ENCODE assay signal across 22 cellular contexts in genomic region chr11:73398132-73398526, GRCh38. TPM values are rescaled to one million over a fixed set of nuclear protein-coding genes. Genes with fewer than 3 reads are reported as not detected.
A peak's percentile ranks its signal among the peaks of the same experiment; 100 is the strongest.
DNase-seq lines count a peak whose midpoint lies in the region; ATAC-seq and TF ChIP-seq lines count a peak whose summit lies in the region.
"Had no signal": no experiment of that assay in that cellular context is flagged by ENCODE, and none has a peak within 500 bp of the region (broad histone marks: within the 10 kb centered on the region; RNA-seq: fewer than 3 reads in every experiment).

No MANE protein-coding gene starts in this region.

- H3K27ac ChIP-seq in CD4-positive, alpha-beta T cell (ENCODE audit: low read depth, low read length): no peak overlapping the region
- no peak overlapping the region for H3K27ac ChIP-seq in neural progenitor cell
- H3K27ac ChIP-seq: ovary, right atrium auricular region, SK-N-MC, tibial nerve had no signal

- H3F3A ChIP-seq in neural progenitor cell (ENCODE audit: low read depth): peaks cover 14% of the 10 kb centered on the region

- H3K9me3 ChIP-seq in CD4-positive, alpha-beta T cell (ENCODE audit: control insufficient read depth, low read length): no peaks in the 10 kb centered on the region
- no peaks in the 10 kb centered on the region for H3K9me3 ChIP-seq in neural progenitor cell (ENCODE audit: low read depth)
- H3K9me3 ChIP-seq: ovary, right atrium auricular region, tibial nerve had no signal

- TF ChIP-seq CTCF in CD4-positive, alpha-beta T cell (IDR thresholded peaks at IDR 0.05): no peak
- TF ChIP-seq CTCF in neural progenitor cell (IDR thresholded peaks at IDR 0.05): no peak

- no peak overlapping the region for H3K4me3 Mint-ChIP-seq in CD4-positive, alpha-beta T cell
- H3K4me3 Mint-ChIP-seq in activated T-helper 1 cell treated with anti-CD3 and anti-CD28 coated beads, Interleukin-12 subunit alpha, Interleukin-12 subunit beta, Interleukin-2, Interleukin-4 antibody, amounts not matched to agents 30 ng/mL and 10 ng/mL and 1 ng/mL, durations not matched to agents 14 hours and 24 hours and 36 hours: no peak overlapping the region
- peak overlapping the region; percentile 50 for H3K4me3 Mint-ChIP-seq in neural progenitor cell
- H3K4me3 Mint-ChIP-seq: dendritic cell treated with granulocyte-macrophage colony-stimulating factor and Interleukin-4, amounts not matched to agents 40 ng/mL and 50 ng/mL, for 4 days; stimulated activated naive CD8-positive, alpha-beta T cell treated with anti-CD3 and anti-CD28 coated beads, Interleukin-15, amount 100 ng/mL, for 72 hours had no signal

- H3K27ac Mint-ChIP-seq in CD4-positive, alpha-beta T cell: peak overlapping the region; percentile 64
- H3K27ac Mint-ChIP-seq in activated T-helper 1 cell treated with anti-CD3 and anti-CD28 coated beads, Interleukin-12 subunit alpha, Interleukin-12 subunit beta, Interleukin-2, Interleukin-4 antibody, amounts not matched to agents 30 ng/mL and 10 ng/mL and 1 ng/mL, durations not matched to agents 14 hours and 24 hours and 36 hours: peak overlapping the region; percentile 55
- no peak overlapping the region for H3K27ac Mint-ChIP-seq in neural progenitor cell

- H3K27me3 ChIP-seq in CD4-positive, alpha-beta T cell (ENCODE audit: control insufficient read depth, insufficient read depth, low read length): no peaks in the 10 kb centered on the region
- H3K27me3 ChIP-seq in H7 (ENCODE audit: control insufficient read depth, insufficient read depth, low read length) (no peaks in the 10 kb centered on the region), neural progenitor cell (no peaks in the 10 kb centered on the region)
- H3K27me3 ChIP-seq: ovary, right atrium auricular region, tibial nerve had no signal

- peaks cover 15% of the 10 kb centered on the region for H3K4me1 ChIP-seq in neural progenitor cell

- intact Hi-C loops in CD4-positive, alpha-beta T cell (cut with DNase I, micrococcal nuclease): loop anchor here in 1 of 2 experiments (10.0 kb wide), 1 partner anchor 93 kb away; the partner anchor contains the start of gene ARHGEF17
- intact Hi-C loops in activated T-helper 1 cell treated with anti-CD3 and anti-CD28 coated beads, Interleukin-12 subunit alpha, Interleukin-12 subunit beta, Interleukin-2, Interleukin-4 antibody, amounts not matched to agents 30 ng/mL and 10 ng/mL and 1 ng/mL, durations not matched to agents 14 hours and 24 hours and 36 hours (cut with micrococcal nuclease): no loop called here

- no peaks in the 10 kb centered on the region for H3K79me2 ChIP-seq in neural progenitor cell (ENCODE audit: low read depth)

- H3K9ac ChIP-seq in neural progenitor cell: no peak overlapping the region

- no peaks in the 10 kb centered on the region for H3K9me3 Mint-ChIP-seq in CD4-positive, alpha-beta T cell
- no peaks in the 10 kb centered on the region for H3K9me3 Mint-ChIP-seq in activated T-helper 1 cell treated with anti-CD3 and anti-CD28 coated beads, Interleukin-12 subunit alpha, Interleukin-12 subunit beta, Interleukin-2, Interleukin-4 antibody, amounts not matched to agents 30 ng/mL and 10 ng/mL and 1 ng/mL, durations not matched to agents 14 hours and 24 hours and 36 hours
- H3K9me3 Mint-ChIP-seq in neural progenitor cell: no peaks in the 10 kb centered on the region
- H3K9me3 Mint-ChIP-seq: dendritic cell treated with granulocyte-macrophage colony-stimulating factor and Interleukin-4, amounts not matched to agents 40 ng/mL and 50 ng/mL, for 4 days; stimulated activated naive CD8-positive, alpha-beta T cell treated with anti-CD3 and anti-CD28 coated beads, Interleukin-15, amount 100 ng/mL, for 72 hours had no signal

- no peaks in the 10 kb centered on the region for H3K27me3 Mint-ChIP-seq in CD4-positive, alpha-beta T cell
- no peaks in the 10 kb centered on the region for H3K27me3 Mint-ChIP-seq in activated T-helper 1 cell treated with anti-CD3 and anti-CD28 coated beads, Interleukin-12 subunit alpha, Interleukin-12 subunit beta, Interleukin-2, Interleukin-4 antibody, amounts not matched to agents 30 ng/mL and 10 ng/mL and 1 ng/mL, durations not matched to agents 14 hours and 24 hours and 36 hours (ENCODE audit: insufficient read depth)
- peaks cover 8% of the 10 kb centered on the region for H3K27me3 Mint-ChIP-seq in neural progenitor cell (ENCODE audit: insufficient read depth, low read depth)
- H3K27me3 Mint-ChIP-seq: dendritic cell treated with granulocyte-macrophage colony-stimulating factor and Interleukin-4, amounts not matched to agents 40 ng/mL and 50 ng/mL, for 4 days; stimulated activated naive CD8-positive, alpha-beta T cell treated with anti-CD3 and anti-CD28 coated beads, Interleukin-15, amount 100 ng/mL, for 72 hours had no signal

- CTCF ChIA-PET in CD4-positive, alpha-beta T cell (lab: Charles Lee): interaction anchor here (2.7 kb wide), 1 partner anchor 47 kb away, joined by 11 read pairs; no protein-coding TSS in a partner anchor

- DNase-seq in CD4-positive, alpha-beta T cell: no peak
- peak; percentile 60 for DNase-seq in H7
- DNase-seq in activated T-helper 1 cell treated with anti-CD3 and anti-CD28 coated beads, Interleukin-12 subunit alpha, Interleukin-12 subunit beta, Interleukin-2, Interleukin-4 antibody, amounts not matched to agents 30 ng/mL and 10 ng/mL and 1 ng/mL, durations not matched to agents 14 hours and 24 hours and 36 hours (ENCODE audit: low spot score): no peak
- no peak for DNase-seq in neural progenitor cell (ENCODE audit: low spot score)
- no peak for DNase-seq in dedifferentiated amniotic fluid mesenchymal stem cell (ENCODE audit: extremely low spot score)
- no peak for DNase-seq in KBM-7
- DNase-seq in NCI-H1092 treated with DMSO at 0.1 percent for 48 hours (lab: John Stamatoyannopoulos, UW): no peak
- DNase-seq: activated effector memory CD4-positive, alpha-beta T cell treated with Interleukin-2 at 50 U/mL for 16 hours; Calu3; kidney glomerular epithelial cell; NCI-H2171; NCI-H526; RPMI8226; stimulated activated CD4-positive, alpha-beta T cell treated with anti-CD3 and anti-CD28 coated beads, Interleukin-4, amount 100 ng/mL, for 24 hours; stimulated activated naive CD8-positive, alpha-beta T cell treated with anti-CD3 and anti-CD28 coated beads, Interleukin-15, amount 100 ng/mL, for 72 hours; T-helper 9 cell had no signal

- H3K36me3 ChIP-seq in H7 (replicated peaks; ENCODE audit: control insufficient read depth, insufficient read depth, low read length) (no peaks in the 10 kb centered on the region), neural progenitor cell (no peaks in the 10 kb centered on the region)
- H3K36me3 ChIP-seq: ovary, right atrium auricular region had no signal

- H3K4me1 Mint-ChIP-seq in CD4-positive, alpha-beta T cell (ENCODE audit: low read depth): peaks cover 4% of the 10 kb centered on the region
- peaks cover 8% of the 10 kb centered on the region for H3K4me1 Mint-ChIP-seq in activated T-helper 1 cell treated with anti-CD3 and anti-CD28 coated beads, Interleukin-12 subunit alpha, Interleukin-12 subunit beta, Interleukin-2, Interleukin-4 antibody, amounts not matched to agents 30 ng/mL and 10 ng/mL and 1 ng/mL, durations not matched to agents 14 hours and 24 hours and 36 hours (ENCODE audit: low read depth)
- peaks cover 14% of the 10 kb centered on the region for H3K4me1 Mint-ChIP-seq in neural progenitor cell

- peaks cover 50% of the 10 kb centered on the region for H3K36me3 Mint-ChIP-seq in CD4-positive, alpha-beta T cell (ENCODE audit: low read depth)
- H3K36me3 Mint-ChIP-seq in activated T-helper 1 cell treated with anti-CD3 and anti-CD28 coated beads, Interleukin-12 subunit alpha, Interleukin-12 subunit beta, Interleukin-2, Interleukin-4 antibody, amounts not matched to agents 30 ng/mL and 10 ng/mL and 1 ng/mL, durations not matched to agents 14 hours and 24 hours and 36 hours (ENCODE audit: low read depth): peaks cover 14% of the 10 kb centered on the region
- peaks cover 4% of the 10 kb centered on the region for H3K36me3 Mint-ChIP-seq in neural progenitor cell

- POLR2A ChIA-PET in CD4-positive, alpha-beta T cell (lab: Charles Lee): interaction anchor here (0.8 kb wide), 1 partner anchor 47 kb away, joined by 4 read pairs; no protein-coding TSS in a partner anchor

- H2AFZ ChIP-seq in neural progenitor cell (replicated peaks): no peak overlapping the region

- no peak overlapping the region for H3K4me2 ChIP-seq in neural progenitor cell

- H4K20me1 ChIP-seq in neural progenitor cell (ENCODE audit: low read depth): peaks cover 13% of the 10 kb centered on the region

- in situ Hi-C loops in KBM-7 (cut with MboI; ENCODE audit: low pct_unique_long_range_greater_than_20kb, low sequenced_read_pairs): no loop called here

- no peak for ATAC-seq in CD4-positive, alpha-beta T cell (ENCODE audit: poor library complexity)
- ATAC-seq in HG03432 (IDR thresholded peaks at IDR 0.05; ENCODE audit: unreplicated experiment): no peak

- H3K4me3 ChIP-seq in H7 (ENCODE audit: insufficient read depth, low read depth, low read length): no peak overlapping the region
- no peak overlapping the region for H3K4me3 ChIP-seq in neural progenitor cell
- H3K4me3 ChIP-seq: ovary, right atrium auricular region, SK-N-MC, tibial nerve had no signal

RNA-seq across cellular contexts. Expression of gene RELT, which starts 21.9 kb away (rescaled TPM):
- 100 to 1,000 TPM; 107 to 114 TPM for total RNA-seq in CD4-positive, alpha-beta T cell
- 6.4 and 8.3 TPM in 2 replicates for total RNA-seq in H7 (2014; rRNA removed; shearing (Covaris generic))
- total RNA-seq in activated T-helper 1 cell treated with anti-CD3 and anti-CD28 coated beads, Interleukin-12 subunit alpha, Interleukin-12 subunit beta, Interleukin-2, Interleukin-4 antibody, amounts not matched to agents 30 ng/mL and 10 ng/mL and 1 ng/mL, durations not matched to agents 14 hours and 24 hours and 36 hours: 34.6 and 37.6 TPM in 2 replicates
- 5.4 and 15.0 TPM in 2 replicates for total RNA-seq in neural progenitor cell (ENCODE audit: low replicate concordance)
